In genomic region chr12:95623554-95624170, GRCh38 we compare ENCODE assay signal across 9 cellular contexts.
DNase-seq lines count a peak whose midpoint lies in the region; ATAC-seq and TF ChIP-seq lines count a peak whose summit lies in the region.
"Had no signal": no experiment of that assay in that cellular context is flagged by ENCODE, and none has a peak within 500 bp of the region (broad histone marks: within the 10 kb centered on the region; RNA-seq: fewer than 3 reads in every experiment).

No MANE protein-coding gene starts in this region.

- POLR2A ChIA-PET in activated CD4-positive, alpha-beta T cell treated with anti-CD3 and anti-CD28 coated beads, Interleukin-2, amount 10 ng/mL, durations not matched to agents 7 days and 5 days (lab: Charles Lee): no interaction called here

- H3K9me3 Mint-ChIP-seq in activated CD4-positive, alpha-beta T cell treated with anti-CD3 and anti-CD28 coated beads, Interleukin-2, amount 10 ng/mL, durations not matched to agents 7 days and 5 days: no peaks in the 10 kb centered on the region
- no peaks in the 10 kb centered on the region for H3K9me3 Mint-ChIP-seq in nephron progenitor cell
- H3K9me3 Mint-ChIP-seq: dendritic cell treated with granulocyte-macrophage colony-stimulating factor and Interleukin-4, amounts not matched to agents 40 ng/mL and 50 ng/mL, for 4 days had no signal

- in situ Hi-C loops in KBM-7 (cut with MboI; ENCODE audit: low pct_unique_long_range_greater_than_20kb, low sequenced_read_pairs): no loop called here

- peaks cover 3% of the 10 kb centered on the region for H3K27me3 Mint-ChIP-seq in activated CD4-positive, alpha-beta T cell treated with anti-CD3 and anti-CD28 coated beads, Interleukin-2, amount 10 ng/mL, durations not matched to agents 7 days and 5 days
- peaks cover 5% of the 10 kb centered on the region for H3K27me3 Mint-ChIP-seq in nephron progenitor cell (ENCODE audit: low read depth, poor library complexity)

- CTCF ChIA-PET in activated CD4-positive, alpha-beta T cell treated with anti-CD3 and anti-CD28 coated beads, Interleukin-2, amount 10 ng/mL, durations not matched to agents 7 days and 5 days (lab: Charles Lee): no interaction called here

- no peak overlapping the region for H3K27ac Mint-ChIP-seq in activated CD4-positive, alpha-beta T cell treated with anti-CD3 and anti-CD28 coated beads, Interleukin-2, amount 10 ng/mL, durations not matched to agents 7 days and 5 days
- H3K27ac Mint-ChIP-seq in nephron progenitor cell: no peak overlapping the region
- H3K27ac Mint-ChIP-seq: dendritic cell treated with granulocyte-macrophage colony-stimulating factor and Interleukin-4, amounts not matched to agents 40 ng/mL and 50 ng/mL, for 4 days had no signal

- no peak overlapping the region for H3K4me3 Mint-ChIP-seq in activated CD4-positive, alpha-beta T cell treated with anti-CD3 and anti-CD28 coated beads, Interleukin-2, amount 10 ng/mL, durations not matched to agents 7 days and 5 days
- no peak overlapping the region for H3K4me3 Mint-ChIP-seq in nephron progenitor cell
- H3K4me3 Mint-ChIP-seq: dendritic cell treated with granulocyte-macrophage colony-stimulating factor and Interleukin-4, amounts not matched to agents 40 ng/mL and 50 ng/mL, for 4 days had no signal

- ATAC-seq in GM18907 (IDR thresholded peaks at IDR 0.05; ENCODE audit: unreplicated experiment): no peak
- ATAC-seq in HG02678 (IDR thresholded peaks at IDR 0.05; ENCODE audit: unreplicated experiment): no peak

- no peaks in the 10 kb centered on the region for H3K36me3 Mint-ChIP-seq in activated CD4-positive, alpha-beta T cell treated with anti-CD3 and anti-CD28 coated beads, Interleukin-2, amount 10 ng/mL, durations not matched to agents 7 days and 5 days (ENCODE audit: low read depth)
- no peaks in the 10 kb centered on the region for H3K36me3 Mint-ChIP-seq in nephron progenitor cell (ENCODE audit: low read depth)

- H3K4me1 Mint-ChIP-seq in activated CD4-positive, alpha-beta T cell treated with anti-CD3 and anti-CD28 coated beads, Interleukin-2, amount 10 ng/mL, durations not matched to agents 7 days and 5 days: no peaks in the 10 kb centered on the region
- H3K4me1 Mint-ChIP-seq in nephron progenitor cell: no peaks in the 10 kb centered on the region

- TF ChIP-seq CTCF in nephron progenitor cell (IDR thresholded peaks at IDR 0.05): peak; percentile 61

- DNase-seq in NCI-H526 (lab: John Stamatoyannopoulos, UW): peak; percentile 51 to 75
- DNase-seq in NCI-H526 treated with DMSO at 0.1 percent for 48 hours (lab: John Stamatoyannopoulos, UW): no peak
- DNase-seq in KBM-7: peak; percentile 63
- DNase-seq in activated CD4-positive, alpha-beta T cell treated with anti-CD3 and anti-CD28 coated beads, Interleukin-2, amount 10 ng/mL, durations not matched to agents 7 days and 5 days: peak; percentile 13
- peak; percentile 94 for DNase-seq in fibroblast of peridontal ligament (ENCODE audit: extremely low read depth)
- DNase-seq in nephron progenitor cell: peak; percentile 70
